Comparison of ENCODE assay signal across 17 cellular contexts in genomic region chr5:111863801-111864200, GRCh38.
"Had no signal": no experiment of that assay in that cellular context is flagged by ENCODE, and none has a peak within 500 bp of the region (broad histone marks: within the 10 kb centered on the region; RNA-seq: fewer than 3 reads in every experiment).

No MANE protein-coding gene starts in this region.

- H3K4me3 ChIP-seq: psoas muscle, sigmoid colon, suprapubic skin had no signal

- DNase-seq: activated CD4-positive, alpha-beta memory T cell treated with anti-CD3 and anti-CD28 coated beads, Interleukin-2, amount 10 ng/mL, durations not matched to agents 7 days and 5 days; activated CD4-positive, alpha-beta T cell treated with anti-CD3 and anti-CD28 coated beads for 36 hours; activated naive CD8-positive, alpha-beta T cell treated with anti-CD3 and anti-CD28 coated beads, Interleukin-2, amount 10 ng/mL, durations not matched to agents 7 days and 5 days; activated T-cell treated with anti-CD3 and anti-CD28 coated beads, Interleukin-2, amount 50 U/mL, for 72 hours; aorta; central memory CD4-positive, alpha-beta T cell; cortex of kidney; effector memory CD4-positive, alpha-beta T cell; psoas muscle; sigmoid colon; stimulated activated CD4-positive, alpha-beta T cell treated with anti-CD3 and anti-CD28 coated beads, Interleukin-4, amount 100 ng/mL, for 1 hour; stimulated activated CD8-positive, alpha-beta memory T cell treated with anti-CD3 and anti-CD28 coated beads, Interleukin-4, amount 100 ng/mL, for 48 hours; stimulated activated naive CD8-positive, alpha-beta T cell treated with anti-CD3 and anti-CD28 coated beads, Interleukin-15, Interleukin-2, amounts not matched to agents 100 U/mL and 50 U/mL, for 24 hours; T-helper 9 cell had no signal

- H3K4me3 Mint-ChIP-seq: activated CD4-positive, alpha-beta memory T cell treated with anti-CD3 and anti-CD28 coated beads, Interleukin-2, amount 10 ng/mL, durations not matched to agents 7 days and 5 days; activated CD4-positive, alpha-beta T cell treated with anti-CD3 and anti-CD28 coated beads for 36 hours; activated naive CD8-positive, alpha-beta T cell treated with anti-CD3 and anti-CD28 coated beads, Interleukin-2, amount 10 ng/mL, durations not matched to agents 7 days and 5 days; activated T-cell treated with anti-CD3 and anti-CD28 coated beads, Interleukin-2, amount 50 U/mL, for 72 hours; nephron; type B pancreatic cell had no signal

- H3K27me3 Mint-ChIP-seq: activated CD4-positive, alpha-beta memory T cell treated with anti-CD3 and anti-CD28 coated beads, Interleukin-2, amount 10 ng/mL, durations not matched to agents 7 days and 5 days had no signal

- H3K27ac Mint-ChIP-seq: activated CD4-positive, alpha-beta memory T cell treated with anti-CD3 and anti-CD28 coated beads, Interleukin-2, amount 10 ng/mL, durations not matched to agents 7 days and 5 days; activated CD4-positive, alpha-beta T cell treated with anti-CD3 and anti-CD28 coated beads for 36 hours; activated naive CD8-positive, alpha-beta T cell treated with anti-CD3 and anti-CD28 coated beads, Interleukin-2, amount 10 ng/mL, durations not matched to agents 7 days and 5 days; activated T-cell treated with anti-CD3 and anti-CD28 coated beads, Interleukin-2, amount 50 U/mL, for 72 hours; nephron; type B pancreatic cell had no signal

- ATAC-seq: activated CD4-positive, alpha-beta T cell treated with anti-CD3 and anti-CD28 coated beads for 36 hours; activated T-cell treated with anti-CD3 and anti-CD28 coated beads, Interleukin-2, amount 50 U/mL, for 72 hours; psoas muscle; stimulated activated naive CD8-positive, alpha-beta T cell treated with anti-CD3 and anti-CD28 coated beads, Interleukin-15, Interleukin-2, amounts not matched to agents 100 U/mL and 50 U/mL, for 24 hours had no signal

- H3K27me3 ChIP-seq: sigmoid colon had no signal

- H3K9me3 Mint-ChIP-seq: activated CD4-positive, alpha-beta memory T cell treated with anti-CD3 and anti-CD28 coated beads, Interleukin-2, amount 10 ng/mL, durations not matched to agents 7 days and 5 days; activated T-cell treated with anti-CD3 and anti-CD28 coated beads, Interleukin-2, amount 50 U/mL, for 72 hours; type B pancreatic cell had no signal

- H3K36me3 ChIP-seq: sigmoid colon, suprapubic skin had no signal

- H3K36me3 Mint-ChIP-seq: activated naive CD8-positive, alpha-beta T cell treated with anti-CD3 and anti-CD28 coated beads, Interleukin-2, amount 10 ng/mL, durations not matched to agents 7 days and 5 days; type B pancreatic cell had no signal

- H3K4me1 Mint-ChIP-seq: activated CD4-positive, alpha-beta memory T cell treated with anti-CD3 and anti-CD28 coated beads, Interleukin-2, amount 10 ng/mL, durations not matched to agents 7 days and 5 days; activated CD4-positive, alpha-beta T cell treated with anti-CD3 and anti-CD28 coated beads for 36 hours; activated naive CD8-positive, alpha-beta T cell treated with anti-CD3 and anti-CD28 coated beads, Interleukin-2, amount 10 ng/mL, durations not matched to agents 7 days and 5 days had no signal
